In genomic region chr9:82127993-82128710, GRCh38 we compare ENCODE assay signal across 11 cellular contexts.
A peak's percentile ranks its signal among the peaks of the same experiment; 100 is the strongest.
DNase-seq lines count a peak whose midpoint lies in the region; ATAC-seq and TF ChIP-seq lines count a peak whose summit lies in the region.
"Had no signal": no experiment of that assay in that cellular context is flagged by ENCODE, and none has a peak within 500 bp of the region (broad histone marks: within the 10 kb centered on the region; RNA-seq: fewer than 3 reads in every experiment).

No MANE protein-coding gene starts in this region.

- ATAC-seq in GM18499 (IDR thresholded peaks at IDR 0.05; ENCODE audit: insufficient read depth, unreplicated experiment) (peak; percentile 92), GM21423 (IDR thresholded peaks at IDR 0.05; ENCODE audit: unreplicated experiment) (peak; percentile 97), HG03196 (IDR thresholded peaks at IDR 0.05; ENCODE audit: unreplicated experiment) (peak; percentile 92), lower lobe of right lung (no peak)

- BruUV-seq in OCI-LY7 (replicated peaks; lab: Mats Ljungman, UMichigan), result TSS peak; percentile 93

- H3K4me1 ChIP-seq in OCI-LY7 (ENCODE audit: insufficient read depth, low read length, poor library complexity, severe bottlenecking), result peaks cover 73% of the 10 kb centered on the region
- H3K4me1 ChIP-seq in lower lobe of right lung, result no peaks in the 10 kb centered on the region

- H3K9me3 ChIP-seq in OCI-LY7 (ENCODE audit: low read length) (no peaks in the 10 kb centered on the region), lower lobe of right lung (no peaks in the 10 kb centered on the region)
- H3K9me3 ChIP-seq: neutrophil had no signal

- CTCF ChIA-PET in OCI-LY7 (lab: Charles Lee; ENCODE audit: unreplicated experiment), result interaction anchor here (0.6 kb wide), 1 partner anchor 22 kb away, joined by 3 read pairs; no protein-coding TSS in a partner anchor

- DNase-seq in OCI-LY7 (ENCODE audit: low spot score) (peak; percentile 95), lower lobe of right lung (no peak), NCI-H1048 (lab: John Stamatoyannopoulos, UW) (no peak), putamen (ENCODE audit: low spot score) (no peak), medulla oblongata (ENCODE audit: extremely low spot score) (no peak)
- DNase-seq: activated CD4-positive, alpha-beta memory T cell treated with anti-CD3 and anti-CD28 coated beads, Interleukin-2, amount 10 ng/mL, durations not matched to agents 7 days and 5 days had no signal

- H3K4me2 ChIP-seq in OCI-LY7 (ENCODE audit: low read length), result peak overlapping the region; percentile 78

- POLR2A ChIA-PET in OCI-LY7 (lab: Charles Lee), result interaction anchor here (0.8 to 8.7 kb wide), 17 partner anchors 8 to 130 kb away, joined by 3 to 109 read pairs (median 5); no protein-coding TSS in a partner anchor

- H3K36me3 ChIP-seq in OCI-LY7 (ENCODE audit: insufficient read depth, low read length), result peaks cover 6% of the 10 kb centered on the region; the same call in 1 of the 2 replicates
- no peaks in the 10 kb centered on the region for H3K36me3 ChIP-seq in lower lobe of right lung
- H3K36me3 ChIP-seq: cardiac muscle cell, neutrophil had no signal

- H3K4me3 ChIP-seq in OCI-LY7 (ENCODE audit: low read depth, low read length, poor library complexity, severe bottlenecking) (peak overlapping the region; percentile 50), lower lobe of right lung (no peak overlapping the region)
- H3K4me3 ChIP-seq: cardiac muscle cell had no signal

- peak overlapping the region; percentile 95; the same call in 1 of the 2 replicates for H2AFZ ChIP-seq in OCI-LY7 (ENCODE audit: low read length)

- H3K9me2 ChIP-seq in OCI-LY7 (ENCODE audit: insufficient read depth, low read length), result no peaks in the 10 kb centered on the region

- H3K27ac ChIP-seq in OCI-LY7 (ENCODE audit: low read depth, low read length, poor library complexity, severe bottlenecking) (peak overlapping the region; percentile 99), lower lobe of right lung (no peak overlapping the region)
- H3K27ac ChIP-seq: cardiac muscle cell, neutrophil had no signal

- no peak for TF ChIP-seq CTCF in OCI-LY7 (conservative IDR thresholded peaks at IDR 0.05; ENCODE audit: low read length)
- TF ChIP-seq CTCF in lower lobe of right lung (IDR thresholded peaks at IDR 0.05), result no peak

- no peaks in the 10 kb centered on the region for H4K20me1 ChIP-seq in OCI-LY7 (ENCODE audit: insufficient read depth, low read length)

- no peaks in the 10 kb centered on the region for H3K27me3 ChIP-seq in lower lobe of right lung (ENCODE audit: low read depth)
- H3K27me3 ChIP-seq: cardiac muscle cell, neutrophil had no signal

- intact Hi-C loops in OCI-LY7 (cut with micrococcal nuclease; ENCODE audit: unreplicated experiment), result loop anchor here (1.0 kb wide), 3 partner anchors 27 to 56 kb away; no protein-coding TSS in a partner anchor
- intact Hi-C loops in lower lobe of right lung (cut with DNase I), result no loop called here

- no peaks in the 10 kb centered on the region for H3K79me2 ChIP-seq in OCI-LY7 (ENCODE audit: insufficient read depth, low read depth, low read length)

Comparison
In these comparisons a context has a peak if more than half of its experiments do, and no peak if none do; other contexts are left out.
1. ATAC-seq: peak in GM18499 (single experiment), GM21423 (single experiment) and HG03196 (single experiment); none in lower lobe of right lung (0 of 2).